Comparison of ENCODE assay signal across 8 cellular contexts in genomic region chr17:42180411-42180921, GRCh38. TPM values are rescaled to one million over a fixed set of nuclear protein-coding genes. Genes with fewer than 3 reads are reported as not detected.
DNase-seq lines count a peak whose midpoint lies in the region; TF ChIP-seq lines count a peak whose summit lies in the region.

No MANE protein-coding gene starts in this region.

- no peaks in the 10 kb centered on the region for H3K36me3 ChIP-seq in CD4-positive, alpha-beta memory T cell (ENCODE audit: insufficient read depth, low read length)
- no peaks in the 10 kb centered on the region for H3K36me3 ChIP-seq in HUES6 (ENCODE audit: control insufficient read depth, insufficient read depth, low read length)
- H3K36me3 ChIP-seq in neural progenitor cell, result no peaks in the 10 kb centered on the region
- no peaks in the 10 kb centered on the region for H3K36me3 ChIP-seq in testis (ENCODE audit: low read depth, missing control alignments)

- peak overlapping the region; percentile 80 for H3K4me2 ChIP-seq in neural progenitor cell

- WGBS in testis, 2 donors, result 1 to 3% methylated on average over 13 to 32 of the region's 33 CpGs

- H3K9ac ChIP-seq in HUES6 (ENCODE audit: low read length) (no peak overlapping the region), neural progenitor cell (no peak overlapping the region)

- no peak overlapping the region for H2AFZ ChIP-seq in neural progenitor cell (replicated peaks)

- H3K36me3 Mint-ChIP-seq in CD4-positive, alpha-beta memory T cell, result no peaks in the 10 kb centered on the region
- H3K36me3 Mint-ChIP-seq in chondrocyte (ENCODE audit: low read depth) (no peaks in the 10 kb centered on the region), neural progenitor cell (no peaks in the 10 kb centered on the region)

- peaks cover 0 to 2% (median 0%) of the 10 kb centered on the region in 8 donors for H3K9me3 Mint-ChIP-seq in CD4-positive, alpha-beta memory T cell
- H3K9me3 Mint-ChIP-seq in chondrocyte (ENCODE audit: low read depth) (no peaks in the 10 kb centered on the region), neural progenitor cell (no peaks in the 10 kb centered on the region)

- no peaks in the 10 kb centered on the region for H3K27me3 ChIP-seq in CD4-positive, alpha-beta memory T cell (ENCODE audit: insufficient read depth, low read length)
- H3K27me3 ChIP-seq in HUES6 (ENCODE audit: control insufficient read depth, insufficient read depth, low read length) (peaks cover 82% of the 10 kb centered on the region), neural progenitor cell (peaks cover 80% of the 10 kb centered on the region), testis (no peaks in the 10 kb centered on the region)

- no peaks in the 10 kb centered on the region for H3K79me2 ChIP-seq in neural progenitor cell (ENCODE audit: low read depth)

- peak overlapping the region in 2 of 7 donors; percentile 15 to 69 for H3K27ac Mint-ChIP-seq in CD4-positive, alpha-beta memory T cell
- H3K27ac Mint-ChIP-seq in chondrocyte (ENCODE audit: unreplicated experiment) (no peak overlapping the region), neural progenitor cell (no peak overlapping the region)

- H3F3A ChIP-seq in neural progenitor cell (ENCODE audit: low read depth), result peaks cover 30% of the 10 kb centered on the region

- H3K4me3 ChIP-seq in CD4-positive, alpha-beta memory T cell (ENCODE audit: low read length in 2 of 2), result peak overlapping the region in 1 of 2 donors; percentile 53
- H3K4me3 ChIP-seq in HUES6 (ENCODE audit: low read depth, low read length) (peak overlapping the region; percentile 71), neural progenitor cell (peak overlapping the region; percentile 33), testis (peak overlapping the region in 1 of 2 donors; percentile 32)

- H3K9me3 ChIP-seq in CD4-positive, alpha-beta memory T cell (ENCODE audit: control insufficient read depth in 1 of 2, low read length in 2 of 2), result no peaks in the 10 kb centered on the region
- no peaks in the 10 kb centered on the region for H3K9me3 ChIP-seq in HUES6 (ENCODE audit: control insufficient read depth, insufficient read depth, low read depth, low read length)
- no peaks in the 10 kb centered on the region for H3K9me3 ChIP-seq in neural progenitor cell (ENCODE audit: low read depth)
- H3K9me3 ChIP-seq in testis, result no peaks in the 10 kb centered on the region

- POLR2A ChIA-PET in CD4-positive, alpha-beta memory T cell (lab: Charles Lee; ENCODE audit: partially characterized antibody), result interaction anchor here (1.2 to 5.8 kb wide), 6 partner anchors 10 to 163 kb away, joined by 3 to 50 read pairs (median 4); partner anchors contain the start of genes DHX58, DNAJC7 and GHDC

- H3K27ac ChIP-seq in CD4-positive, alpha-beta memory T cell (ENCODE audit: low read depth, low read length), result no peak overlapping the region
- no peak overlapping the region for H3K27ac ChIP-seq in HUES6 (ENCODE audit: low read depth, low read length)
- H3K27ac ChIP-seq in neural progenitor cell, result no peak overlapping the region
- H3K27ac ChIP-seq in testis, result no peak overlapping the region

- DNase-seq in CD4-positive, alpha-beta memory T cell, result peak in 1 of 5 donors; percentile 4
- no peak for DNase-seq in chondrocyte (ENCODE audit: low spot score)
- peak; percentile 47 for DNase-seq in neural progenitor cell (ENCODE audit: low spot score)
- no peak for DNase-seq in KG1 (lab: John Stamatoyannopoulos, UW)
- no peak for DNase-seq in stimulated activated CD4-positive, alpha-beta T cell treated with anti-CD3 and anti-CD28 coated beads, Interleukin-1b, Interleukin-23, amount 100 ng/mL, for 48 hours
- DNase-seq in NCI-H1048 (lab: John Stamatoyannopoulos, UW), result no peak
- no peak for DNase-seq in testis

- H3K27me3 Mint-ChIP-seq in CD4-positive, alpha-beta memory T cell, result peaks cover 0 to 5% of the 10 kb centered on the region in 2 donors
- H3K27me3 Mint-ChIP-seq in chondrocyte (ENCODE audit: low read depth) (peaks cover 22% of the 10 kb centered on the region), neural progenitor cell (ENCODE audit: insufficient read depth, low read depth) (peaks cover 51% of the 10 kb centered on the region)

- peaks cover 65% of the 10 kb centered on the region for H3K4me1 ChIP-seq in CD4-positive, alpha-beta memory T cell (ENCODE audit: insufficient read depth, low read length)
- H3K4me1 ChIP-seq in HUES6 (ENCODE audit: control insufficient read depth, insufficient read depth, low read length) (peaks cover 19% of the 10 kb centered on the region), neural progenitor cell (peaks cover 22% of the 10 kb centered on the region), testis (peaks cover 13% of the 10 kb centered on the region)

- TF ChIP-seq POLR2A in testis (IDR thresholded peaks at IDR 0.05), result no peak

- CTCF ChIA-PET in CD4-positive, alpha-beta memory T cell (lab: Charles Lee; ENCODE audit: partially characterized antibody), result interaction anchor here (1.1 to 3.9 kb wide), 6 partner anchors 9 to 163 kb away, joined by 3 to 15 read pairs (median 8); partner anchors contain the start of genes DNAJC7 and GHDC

- H4K20me1 ChIP-seq in neural progenitor cell (ENCODE audit: low read depth), result peaks cover 27% of the 10 kb centered on the region

- intact Hi-C loops in CD4-positive, alpha-beta memory T cell (cut with micrococcal nuclease), result loop anchor here (5.0 kb wide), 2 partner anchors 63 to 153 kb away; no protein-coding TSS in a partner anchor
- intact Hi-C loops in testis (cut with DNase I; ENCODE audit: low total_unique reads), result no loop called here

- TF ChIP-seq CTCF in chondrocyte (IDR thresholded peaks at IDR 0.05) (no peak), neural progenitor cell (IDR thresholded peaks at IDR 0.05) (no peak), testis (IDR thresholded peaks at IDR 0.05) (no peak)

- peak overlapping the region; percentile 43 to 76 (median 63) for H3K4me3 Mint-ChIP-seq in CD4-positive, alpha-beta memory T cell
- peak overlapping the region; percentile 16 for H3K4me3 Mint-ChIP-seq in chondrocyte (ENCODE audit: unreplicated experiment)
- H3K4me3 Mint-ChIP-seq in neural progenitor cell, result peak overlapping the region; percentile 76

- H3K4me1 Mint-ChIP-seq in CD4-positive, alpha-beta memory T cell, result peaks cover 28 to 65% (median 44%) of the 10 kb centered on the region in 4 donors
- H3K4me1 Mint-ChIP-seq in chondrocyte (ENCODE audit: low read depth), result peaks cover 15% of the 10 kb centered on the region
- peaks cover 22% of the 10 kb centered on the region for H3K4me1 Mint-ChIP-seq in neural progenitor cell

RNA-seq across cellular contexts. Expression of gene KCNH4, which starts 0.5 kb away (rescaled TPM):
- total RNA-seq in CD4-positive, alpha-beta memory T cell, result under 1 TPM; 0.09 to 0.11 TPM
- not detected for polyA plus RNA-seq in CD4-positive, alpha-beta memory T cell
- not detected in 3 replicates for total RNA-seq in chondrocyte
- not detected in 2 replicates for total RNA-seq in neural progenitor cell (ENCODE audit: low replicate concordance)
- under 1 TPM; 0.24 to 0.56 TPM for total RNA-seq in testis
- polyA plus RNA-seq in testis (ENCODE audit: insufficient read depth, low read depth, low replicate concordance), result 0.42 TPM

RNA-seq across cellular contexts. Expression of gene HCRT, which starts 4.8 kb away (rescaled TPM):
- not detected for total RNA-seq in CD4-positive, alpha-beta memory T cell
- polyA plus RNA-seq in CD4-positive, alpha-beta memory T cell, result not detected
- total RNA-seq in chondrocyte (not detected in 3 replicates), neural progenitor cell (ENCODE audit: low replicate concordance) (not detected in 2 replicates), testis (not detected)
- not detected for polyA plus RNA-seq in testis (ENCODE audit: insufficient read depth, low read depth, low replicate concordance)

RNA-seq across cellular contexts. Expression of gene GHDC, which starts 13.8 kb away (rescaled TPM):
- 10 to 100 TPM; 23.9 to 25.3 TPM for total RNA-seq in CD4-positive, alpha-beta memory T cell
- polyA plus RNA-seq in CD4-positive, alpha-beta memory T cell, result 10 to 100 TPM; 12.9 to 17.9 TPM
- total RNA-seq in chondrocyte (3.5 to 8.9 TPM (median 7.8 TPM) in 3 replicates), neural progenitor cell (ENCODE audit: low replicate concordance) (6.8 and 7.7 TPM in 2 replicates), testis (10 to 100 TPM; 28.3 to 36.6 TPM)
- 16.9 TPM for polyA plus RNA-seq in testis (ENCODE audit: insufficient read depth, low read depth, low replicate concordance)

RNA-seq across cellular contexts. Expression of gene RAB5C, which starts 25.7 kb away (rescaled TPM):
- total RNA-seq in CD4-positive, alpha-beta memory T cell, result 10 to 100 TPM; 77.7 to 80.6 TPM
- polyA plus RNA-seq in CD4-positive, alpha-beta memory T cell, result 10 to 100 TPM; 63.4 to 73.1 TPM
- total RNA-seq in chondrocyte, result 107 to 118 TPM (median 116 TPM) in 3 replicates
- total RNA-seq in neural progenitor cell (ENCODE audit: low replicate concordance), result 33.5 and 48.9 TPM in 2 replicates
- 100 to 1,000 TPM in 1 of 2 donors, 10 to 100 TPM in 1; 96.0 to 152 TPM for total RNA-seq in testis
- 139 TPM for polyA plus RNA-seq in testis (ENCODE audit: insufficient read depth, low read depth, low replicate concordance)

RNA-seq across cellular contexts. Expression of gene HSPB9, which starts 57.9 kb away (rescaled TPM):
- not detected for total RNA-seq in CD4-positive, alpha-beta memory T cell
- not detected for polyA plus RNA-seq in CD4-positive, alpha-beta memory T cell
- not detected in 3 replicates for total RNA-seq in chondrocyte
- 0.12 and 0.65 TPM in 2 replicates for total RNA-seq in neural progenitor cell (ENCODE audit: low replicate concordance)
- 1 to 10 TPM; 6.9 to 9.8 TPM for total RNA-seq in testis
- polyA plus RNA-seq in testis (ENCODE audit: insufficient read depth, low read depth, low replicate concordance), result 12.9 TPM

Comparison
In these comparisons a context has a peak if more than half of its experiments do, and no peak if none do; other contexts are left out.
1. H3K4me3 Mint-ChIP-seq: peak in every context shown above with its lines; median percentile 76 in neural progenitor cell; 63 in CD4-positive, alpha-beta memory T cell; 16 in chondrocyte.